ENCODE assay signal across 1 cellular context in genomic region chr1:38013027-38013588, GRCh38.
TF ChIP-seq lines count a peak whose summit lies in the region.

No MANE protein-coding gene starts in this region.

TF ChIP-seq in K562, 482 proteins besides CTCF, POLR2A, EP300 and RAD21 (continued from another document and continues in another):
- TF ChIP-seq, protein P1, sequence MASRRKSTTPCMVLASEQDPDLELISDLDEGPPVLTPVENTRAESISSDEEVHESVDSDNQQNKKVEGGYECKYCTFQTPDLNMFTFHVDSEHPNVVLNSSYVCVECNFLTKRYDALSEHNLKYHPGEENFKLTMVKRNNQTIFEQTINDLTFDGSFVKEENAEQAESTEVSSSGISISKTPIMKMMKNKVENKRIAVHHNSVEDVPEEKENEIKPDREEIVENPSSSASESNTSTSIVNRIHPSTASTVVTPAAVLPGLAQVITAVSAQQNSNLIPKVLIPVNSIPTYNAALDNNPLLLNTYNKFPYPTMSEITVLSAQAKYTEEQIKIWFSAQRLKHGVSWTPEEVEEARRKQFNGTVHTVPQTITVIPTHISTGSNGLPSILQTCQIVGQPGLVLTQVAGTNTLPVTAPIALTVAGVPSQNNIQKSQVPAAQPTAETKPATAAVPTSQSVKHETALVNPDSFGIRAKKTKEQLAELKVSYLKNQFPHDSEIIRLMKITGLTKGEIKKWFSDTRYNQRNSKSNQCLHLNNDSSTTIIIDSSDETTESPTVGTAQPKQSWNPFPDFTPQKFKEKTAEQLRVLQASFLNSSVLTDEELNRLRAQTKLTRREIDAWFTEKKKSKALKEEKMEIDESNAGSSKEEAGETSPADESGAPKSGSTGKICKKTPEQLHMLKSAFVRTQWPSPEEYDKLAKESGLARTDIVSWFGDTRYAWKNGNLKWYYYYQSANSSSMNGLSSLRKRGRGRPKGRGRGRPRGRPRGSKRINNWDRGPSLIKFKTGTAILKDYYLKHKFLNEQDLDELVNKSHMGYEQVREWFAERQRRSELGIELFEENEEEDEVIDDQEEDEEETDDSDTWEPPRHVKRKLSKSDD (conservative IDR thresholded peaks at IDR 0.05; ENCODE audit: low read length), result peak; percentile 79
- TF ChIP-seq PHB (CRISPR knock-in tag; IDR thresholded peaks at IDR 0.05) (no peak), CHD7 (IDR thresholded peaks at IDR 0.05; ENCODE audit: low read depth, low read length) (no peak), TBL1XR1 (IDR thresholded peaks at IDR 0.05; ENCODE audit: low read length in 2 of 2) (no peak), STAT6 (CRISPR knock-in tag; IDR thresholded peaks at IDR 0.05) (no peak), ZNF134 (CRISPR knock-in tag; conservative IDR thresholded peaks at IDR 0.05) (no peak), ESRRA (IDR thresholded peaks at IDR 0.05; ENCODE audit: borderline replicate concordance, low read depth) (no peak), SIN3B (IDR thresholded peaks at IDR 0.05; ENCODE audit: low read depth) (no peak), MAFG (tag; conservative IDR thresholded peaks at IDR 0.05) (no peak), MXD1 (CRISPR knock-in tag; IDR thresholded peaks at IDR 0.05; ENCODE audit: borderline replicate concordance, poor library complexity, severe bottlenecking) (no peak), FOXJ3 (CRISPR knock-in tag; IDR thresholded peaks at IDR 0.05) (no peak), ZNF175 (CRISPR knock-in tag; IDR thresholded peaks at IDR 0.05; ENCODE audit: low read depth) (no peak), SIN3A (IDR thresholded peaks at IDR 0.05; ENCODE audit: borderline replicate concordance in 2 of 2, control insufficient read depth in 1 of 2, low read depth in 2 of 2, low read length in 2 of 2) (peak; percentile 63 to 78; a peak in 2 of 4 replicates), IRF2 (CRISPR knock-in tag; IDR thresholded peaks at IDR 0.05) (no peak), CHCHD3 (CRISPR knock-in tag; IDR thresholded peaks at IDR 0.05) (no peak), HDAC8 (tag; IDR thresholded peaks at IDR 0.05) (no peak), HNRNPLL (IDR thresholded peaks at IDR 0.05; ENCODE audit: low read depth, low read length, poor library complexity, severe bottlenecking) (no peak), ZNF668 (CRISPR knock-in tag; IDR thresholded peaks at IDR 0.05) (no peak), NFXL1 (CRISPR knock-in tag; IDR thresholded peaks at IDR 0.05) (no peak), CEBPB (tag; IDR thresholded peaks at IDR 0.05) (peak; percentile 73), JUND (IDR thresholded peaks at IDR 0.05; ENCODE audit: borderline replicate concordance, low read depth, low read length) (no peak), JUND (tag; IDR thresholded peaks at IDR 0.05; ENCODE audit: borderline replicate concordance, low read depth, low read length) (no peak), RHOXF2B (CRISPR knock-in tag; conservative IDR thresholded peaks at IDR 0.05) (no peak), FOXP4 (CRISPR knock-in tag; IDR thresholded peaks at IDR 0.05; ENCODE audit: borderline replicate concordance) (peak; percentile 5; the same call in 1 of the 2 replicates), ZNF586 (CRISPR knock-in tag; conservative IDR thresholded peaks at IDR 0.05) (no peak), PHB2 (IDR thresholded peaks at IDR 0.05; ENCODE audit: low read depth) (no peak), ATF6 (CRISPR knock-in tag; IDR thresholded peaks at IDR 0.05) (no peak), ZNF217 (CRISPR knock-in tag; IDR thresholded peaks at IDR 0.05) (no peak)
- TF ChIP-seq, protein P2, sequence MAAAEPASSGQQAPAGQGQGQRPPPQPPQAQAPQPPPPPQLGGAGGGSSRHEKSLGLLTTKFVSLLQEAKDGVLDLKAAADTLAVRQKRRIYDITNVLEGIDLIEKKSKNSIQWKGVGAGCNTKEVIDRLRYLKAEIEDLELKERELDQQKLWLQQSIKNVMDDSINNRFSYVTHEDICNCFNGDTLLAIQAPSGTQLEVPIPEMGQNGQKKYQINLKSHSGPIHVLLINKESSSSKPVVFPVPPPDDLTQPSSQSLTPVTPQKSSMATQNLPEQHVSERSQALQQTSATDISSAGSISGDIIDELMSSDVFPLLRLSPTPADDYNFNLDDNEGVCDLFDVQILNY (CRISPR knock-in tag; IDR thresholded peaks at IDR 0.05), result no peak
- TF ChIP-seq, protein P3, sequence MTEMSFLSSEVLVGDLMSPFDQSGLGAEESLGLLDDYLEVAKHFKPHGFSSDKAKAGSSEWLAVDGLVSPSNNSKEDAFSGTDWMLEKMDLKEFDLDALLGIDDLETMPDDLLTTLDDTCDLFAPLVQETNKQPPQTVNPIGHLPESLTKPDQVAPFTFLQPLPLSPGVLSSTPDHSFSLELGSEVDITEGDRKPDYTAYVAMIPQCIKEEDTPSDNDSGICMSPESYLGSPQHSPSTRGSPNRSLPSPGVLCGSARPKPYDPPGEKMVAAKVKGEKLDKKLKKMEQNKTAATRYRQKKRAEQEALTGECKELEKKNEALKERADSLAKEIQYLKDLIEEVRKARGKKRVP (CRISPR knock-in tag; IDR thresholded peaks at IDR 0.05), result no peak
